8 cellular contexts compared by ENCODE assay signal in the genomic region with DNA sequence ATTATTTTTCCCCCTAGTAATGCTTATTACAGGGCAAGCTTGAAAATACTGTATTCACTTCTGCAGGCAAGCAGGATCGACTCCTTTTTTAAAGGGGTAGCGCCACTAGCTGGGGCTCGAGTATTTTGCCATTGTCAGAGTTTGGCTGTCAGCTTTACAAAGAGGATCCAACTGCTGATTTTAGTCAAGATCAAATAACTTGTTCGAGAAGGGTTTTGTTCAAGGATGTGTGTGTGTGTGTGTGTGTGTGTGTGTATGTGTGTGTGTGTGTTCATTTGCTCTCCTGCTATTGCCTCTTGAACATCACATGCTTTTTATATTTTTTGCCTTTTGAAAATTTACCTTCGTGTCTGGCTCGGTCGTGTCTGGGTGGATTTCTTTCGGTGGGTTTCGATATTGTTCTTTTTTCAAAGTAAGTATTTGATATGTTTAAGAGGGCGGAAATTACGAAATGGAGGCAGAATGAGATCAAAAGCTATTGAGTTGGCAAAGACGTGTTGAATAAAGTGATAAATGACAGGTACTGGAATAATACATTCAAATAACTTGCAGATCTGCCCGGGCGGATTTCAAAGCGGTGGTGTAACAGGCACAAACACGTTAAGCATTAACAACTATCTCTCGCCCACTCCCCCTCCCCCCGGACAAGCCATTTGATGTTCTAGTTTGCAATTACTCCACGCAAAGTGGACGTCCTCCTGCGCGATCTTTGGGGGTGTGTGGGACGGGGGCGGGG. TPM values are rescaled to one million over a fixed set of nuclear protein-coding genes. Genes with fewer than 3 reads are reported as not detected.
DNase-seq lines count a peak whose midpoint lies in the region; ATAC-seq and TF ChIP-seq lines count a peak whose summit lies in the region.

No MANE protein-coding gene starts in this region.

- no peaks in the 10 kb centered on the region for H3K9me3 Mint-ChIP-seq in activated naive CD4-positive, alpha-beta T cell treated with anti-CD3 and anti-CD28 coated beads, Interleukin-2, amount 10 ng/mL, durations not matched to agents 7 days and 5 days

- TF ChIP-seq CTCF in GM12872 (IDR thresholded peaks at IDR 0.05; ENCODE audit: insufficient read depth, low read depth, low read length) (peak; percentile 28; the same call in 2 of the 3 replicates), neutrophil (IDR thresholded peaks at IDR 0.05) (no peak), transverse colon (IDR thresholded peaks at IDR 0.05) (peak in 2 of 5 experiments; percentile 5 to 11)

- no peaks in the 10 kb centered on the region for H3K9me3 ChIP-seq in neutrophil
- no peaks in the 10 kb centered on the region for H3K9me3 ChIP-seq in transverse colon

- H3K36me3 ChIP-seq in neutrophil (no peaks in the 10 kb centered on the region), transverse colon (no peaks in the 10 kb centered on the region)

- ATAC-seq in HG03196 (IDR thresholded peaks at IDR 0.05; ENCODE audit: unreplicated experiment) (peak; percentile 2), GM18502 (IDR thresholded peaks at IDR 0.05; ENCODE audit: poor library complexity, unreplicated experiment) (no peak)

- no peaks in the 10 kb centered on the region for H3K27me3 Mint-ChIP-seq in activated naive CD4-positive, alpha-beta T cell treated with anti-CD3 and anti-CD28 coated beads, Interleukin-2, amount 10 ng/mL, durations not matched to agents 7 days and 5 days

- peak; percentile 32 for TF ChIP-seq POLR2A in transverse colon (IDR thresholded peaks at IDR 0.05)

- TF ChIP-seq EP300 in transverse colon (IDR thresholded peaks at IDR 0.05; ENCODE audit: low read depth), result no peak

- WGBS in transverse colon (ENCODE audit: low coverage in 1 of 2), 2 donors, result 0% methylated on average over 12 to 24 of the region's 24 CpGs

- CTCF ChIA-PET in activated naive CD4-positive, alpha-beta T cell treated with anti-CD3 and anti-CD28 coated beads, Interleukin-2, amount 10 ng/mL, durations not matched to agents 7 days and 5 days (lab: Charles Lee), result interaction anchor here (0.7 to 4.0 kb wide), 17 partner anchors 14 to 343 kb away, joined by 3 to 19 read pairs (median 4); no protein-coding TSS in a partner anchor

- H3K27ac ChIP-seq in neutrophil (peak overlapping the region; percentile 77), transverse colon (peak overlapping the region; percentile 98)

- in situ Hi-C loops in transverse colon (cut with MboI; ENCODE audit: low pct_ligation_motif_present in 1 of 4, low pct_unique_long_range_greater_than_20kb in 1 of 4, low sequenced_read_pairs in 3 of 4), result loop anchor here in 3 of 4 donors (10.0 kb wide), 2 partner anchors 142 to 342 kb away; no protein-coding TSS in a partner anchor

- H3K27me3 ChIP-seq in neutrophil (peaks cover 15% of the 10 kb centered on the region), transverse colon (no peaks in the 10 kb centered on the region)

- H3K27ac Mint-ChIP-seq in activated naive CD4-positive, alpha-beta T cell treated with anti-CD3 and anti-CD28 coated beads, Interleukin-2, amount 10 ng/mL, durations not matched to agents 7 days and 5 days, result peak overlapping the region; percentile 99

- H3K4me3 ChIP-seq in neutrophil (ENCODE audit: low read depth in 1 of 2, low read length in 1 of 2), result peak overlapping the region; percentile 84 to 96
- peak overlapping the region; percentile 61 to 90 (median 79) for H3K4me3 ChIP-seq in transverse colon

- peak overlapping the region; percentile 94 for H3K4me3 Mint-ChIP-seq in activated naive CD4-positive, alpha-beta T cell treated with anti-CD3 and anti-CD28 coated beads, Interleukin-2, amount 10 ng/mL, durations not matched to agents 7 days and 5 days

- intact Hi-C loops in transverse colon (cut with DNase I; ENCODE audit: low total_unique reads), result loop anchor here (10.0 kb wide), 1 partner anchor 92 kb away; no protein-coding TSS in a partner anchor

- DNase-seq in RKO (ENCODE audit: low spot score) (peak; percentile 70), germinal center (ENCODE audit: low spot score) (peak; percentile 49), transverse colon (peak; percentile 64)
- peak; percentile 73 for DNase-seq in activated naive CD4-positive, alpha-beta T cell treated with anti-CD3 and anti-CD28 coated beads, Interleukin-2, amount 10 ng/mL, durations not matched to agents 7 days and 5 days

- H3K36me3 Mint-ChIP-seq in activated naive CD4-positive, alpha-beta T cell treated with anti-CD3 and anti-CD28 coated beads, Interleukin-2, amount 10 ng/mL, durations not matched to agents 7 days and 5 days, result peaks cover 24% of the 10 kb centered on the region

- H3K4me1 ChIP-seq in neutrophil (ENCODE audit: control insufficient read depth in 1 of 2, insufficient read depth in 1 of 2, low read depth in 1 of 2, low read length in 1 of 2) (peaks cover 57 to 62% of the 10 kb centered on the region in 2 experiments), transverse colon (peaks cover 10 to 55% (median 39%) of the 10 kb centered on the region in 4 donors)

- H3K4me1 Mint-ChIP-seq in activated naive CD4-positive, alpha-beta T cell treated with anti-CD3 and anti-CD28 coated beads, Interleukin-2, amount 10 ng/mL, durations not matched to agents 7 days and 5 days, result peaks cover 57% of the 10 kb centered on the region

RNA-seq across cellular contexts. Expression of a gene that starts 1.1 kb away (rescaled TPM):
- total RNA-seq in transverse colon, result 10 to 100 TPM; 17.7 to 54.6 (median 34.8) TPM
